Comparison of ENCODE assay signal across 8 cellular contexts in genomic region chr1:154999651-155000474, GRCh38. TPM values are rescaled to one million over a fixed set of nuclear protein-coding genes. Genes with fewer than 3 reads are reported as not detected.
A peak's percentile ranks its signal among the peaks of the same experiment; 100 is the strongest.
DNase-seq lines count a peak whose midpoint lies in the region; ATAC-seq and TF ChIP-seq lines count a peak whose summit lies in the region.

No MANE protein-coding gene starts in this region.

- H3K4me1 ChIP-seq in iPS-15b (ENCODE audit: control insufficient read depth, insufficient read depth, low read length), result peaks cover 6% of the 10 kb centered on the region
- peaks cover 23 to 85% (median 43%) of the 10 kb centered on the region in 6 donors for H3K4me1 ChIP-seq in spleen

- TF ChIP-seq POLR2A in spleen (IDR thresholded peaks at IDR 0.05), result no peak

- H3K4me3 ChIP-seq in iPS-15b (ENCODE audit: low read depth, low read length) (peak overlapping the region; percentile 89), spleen (peak overlapping the region; percentile 30 to 90 (median 78))

- intact Hi-C loops in spleen (cut with DNase I; ENCODE audit: low total_unique reads), result loop anchor here (5.0 to 10.0 kb wide), 2 partner anchors 38 to 65 kb away; partner anchors contain the start of genes EFNA4 and PYGO2

- H3K9me3 ChIP-seq in iPS-15b (ENCODE audit: control insufficient read depth, insufficient read depth, low read length) (no peaks in the 10 kb centered on the region), spleen (no peaks in the 10 kb centered on the region)

- H3K9ac ChIP-seq in iPS-15b (ENCODE audit: low read depth, low read length), result peak overlapping the region; percentile 54

- peak overlapping the region; percentile 76 for H3K4me3 Mint-ChIP-seq in activated naive CD8-positive, alpha-beta T cell treated with anti-CD3 and anti-CD28 coated beads for 36 hours

- H3K36me3 Mint-ChIP-seq in activated naive CD8-positive, alpha-beta T cell treated with anti-CD3 and anti-CD28 coated beads for 36 hours, result peaks cover 3% of the 10 kb centered on the region

- H3K36me3 ChIP-seq in iPS-15b (ENCODE audit: control insufficient read depth, insufficient read depth, low read length) (no peaks in the 10 kb centered on the region), spleen (no peaks in the 10 kb centered on the region)

- H3K27me3 ChIP-seq in iPS-15b (ENCODE audit: control insufficient read depth, insufficient read depth, low read length) (peaks cover 5% of the 10 kb centered on the region), spleen (replicated peaks in 1 of 7) (no peaks in the 10 kb centered on the region)

- ATAC-seq in HG02610 (IDR thresholded peaks at IDR 0.05; ENCODE audit: unreplicated experiment) (no peak), HG02759 (IDR thresholded peaks at IDR 0.05; ENCODE audit: unreplicated experiment) (no peak)

- no peaks in the 10 kb centered on the region for H3K9me3 Mint-ChIP-seq in activated naive CD8-positive, alpha-beta T cell treated with anti-CD3 and anti-CD28 coated beads for 36 hours

- peak; percentile 28 to 36 for DNase-seq in NCI-H187 (lab: John Stamatoyannopoulos, UW)
- no peak for DNase-seq in NCI-H187 treated with DMSO at 0.1 percent for 48 hours (lab: John Stamatoyannopoulos, UW)
- peak; percentile 77 for DNase-seq in NCI-H345 treated with DMSO at 0.1 percent for 48 hours (lab: John Stamatoyannopoulos, UW; ENCODE audit: unreplicated experiment)
- peak; percentile 77 for DNase-seq in activated naive CD8-positive, alpha-beta T cell treated with anti-CD3 and anti-CD28 coated beads for 36 hours
- peak; percentile 85 for DNase-seq in spleen

- 1 to 2% (median 1%) methylated on average over 37 to 41 of the region's 41 CpGs for WGBS in spleen, 5 donors

- H3K4me1 Mint-ChIP-seq in activated naive CD8-positive, alpha-beta T cell treated with anti-CD3 and anti-CD28 coated beads for 36 hours, result peaks cover 37% of the 10 kb centered on the region

- peaks cover 22% of the 10 kb centered on the region for H3K27me3 Mint-ChIP-seq in activated naive CD8-positive, alpha-beta T cell treated with anti-CD3 and anti-CD28 coated beads for 36 hours

- peak overlapping the region; percentile 91 for H3K27ac Mint-ChIP-seq in activated naive CD8-positive, alpha-beta T cell treated with anti-CD3 and anti-CD28 coated beads for 36 hours

- peak overlapping the region; percentile 63 to 99 (median 95) for H3K27ac ChIP-seq in spleen

- no peak for TF ChIP-seq CTCF in spleen (IDR thresholded peaks at IDR 0.05 in 8 of 11, conservative IDR thresholded peaks at IDR 0.05 in 3 of 11)

RNA-seq across cellular contexts. Expression of gene ZBTB7B, which starts 2.7 kb away (rescaled TPM):
- total RNA-seq in activated naive CD8-positive, alpha-beta T cell treated with anti-CD3 and anti-CD28 coated beads for 36 hours, result 10 to 100 TPM; 14.1 to 14.4 TPM
- 10 to 100 TPM; 44.0 to 88.9 (median 68.8) TPM for total RNA-seq in spleen
- 10 to 100 TPM; 11.1 to 38.6 (median 13.4) TPM for polyA plus RNA-seq in spleen

RNA-seq across cellular contexts. Expression of gene LENEP, which starts 6.5 kb away (rescaled TPM):
- total RNA-seq in activated naive CD8-positive, alpha-beta T cell treated with anti-CD3 and anti-CD28 coated beads for 36 hours, result under 1 TPM in 1 of 2 experiments, not detected in 1; 0.66 TPM
- under 1 TPM in 1 of 7 donors, not detected in 6; 0.60 TPM for total RNA-seq in spleen
- polyA plus RNA-seq in spleen, result not detected

RNA-seq across cellular contexts. Expression of gene FLAD1, which starts 16.7 kb away (rescaled TPM):
- total RNA-seq in activated naive CD8-positive, alpha-beta T cell treated with anti-CD3 and anti-CD28 coated beads for 36 hours, result 10 to 100 TPM; 54.2 to 56.1 TPM
- 10 to 100 TPM; 27.1 to 35.8 (median 30.3) TPM for total RNA-seq in spleen
- polyA plus RNA-seq in spleen, result 10 to 100 TPM; 31.9 to 43.4 (median 40.1) TPM

RNA-seq across cellular contexts. Expression of gene CKS1B, which starts 25.4 kb away (rescaled TPM):
- 100 to 1,000 TPM; 156 TPM for total RNA-seq in activated naive CD8-positive, alpha-beta T cell treated with anti-CD3 and anti-CD28 coated beads for 36 hours
- 10 to 100 TPM; 15.7 to 42.5 (median 27.2) TPM for total RNA-seq in spleen
- 10 to 100 TPM; 17.0 to 51.5 (median 43.2) TPM for polyA plus RNA-seq in spleen

RNA-seq across cellular contexts. Expression of gene SHC1, which starts 29.3 kb away (rescaled TPM):
- total RNA-seq in activated naive CD8-positive, alpha-beta T cell treated with anti-CD3 and anti-CD28 coated beads for 36 hours, result 10 to 100 TPM; 34.7 to 38.4 TPM
- 100 to 1,000 TPM in 4 of 7 donors, 10 to 100 TPM in 3; 63.4 to 133 (median 108) TPM for total RNA-seq in spleen
- 10 to 100 TPM; 36.8 to 49.8 (median 48.6) TPM for polyA plus RNA-seq in spleen
